19 cellular contexts compared by ENCODE assay signal in the genomic region with DNA sequence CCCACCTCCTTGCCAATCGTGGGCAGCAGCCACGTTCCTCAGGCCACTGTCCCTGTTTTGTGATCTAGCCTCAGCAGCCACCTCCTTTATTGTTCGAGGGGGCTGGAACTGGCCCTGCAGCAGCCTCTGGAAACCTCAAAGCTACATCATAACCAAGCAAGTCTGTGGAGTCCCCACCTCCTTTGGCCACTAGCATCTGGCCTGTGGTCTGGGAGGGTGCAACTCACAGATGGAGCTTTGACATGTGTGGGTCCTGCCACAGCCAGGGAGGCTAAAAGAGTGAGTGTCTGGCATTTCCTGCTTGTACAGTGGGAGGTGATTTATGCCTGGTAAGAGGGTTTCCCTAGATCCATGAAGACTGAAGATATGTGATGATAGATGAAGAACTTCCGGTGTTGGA. TPM values are rescaled to one million over a fixed set of nuclear protein-coding genes. Genes with fewer than 3 reads are reported as not detected.
DNase-seq lines count a peak whose midpoint lies in the region; ATAC-seq and TF ChIP-seq lines count a peak whose summit lies in the region.
"Had no signal": no experiment of that assay in that cellular context is flagged by ENCODE, and none has a peak within 500 bp of the region (broad histone marks: within the 10 kb centered on the region; RNA-seq: fewer than 3 reads in every experiment).

No MANE protein-coding gene starts in this region.

- no peak overlapping the region for H3K4me3 ChIP-seq in fibroblast of lung (replicated peaks in 1 of 4; ENCODE audit: control extremely low read depth in 1 of 4, insufficient read depth in 1 of 4, low read depth in 3 of 4, low read length in 4 of 4)
- no peak overlapping the region for H3K4me3 ChIP-seq in neural progenitor cell
- H3K4me3 ChIP-seq: ascending aorta, gastrocnemius medialis, spleen had no signal

- H3K36me3 Mint-ChIP-seq in neural progenitor cell, result no peaks in the 10 kb centered on the region
- no peaks in the 10 kb centered on the region for H3K36me3 Mint-ChIP-seq in activated CD8-positive, alpha-beta memory T cell treated with anti-CD3 and anti-CD28 coated beads, Interleukin-2, amount 10 ng/mL, durations not matched to agents 7 days and 5 days
- H3K36me3 Mint-ChIP-seq in activated naive CD4-positive, alpha-beta T cell treated with anti-CD3 and anti-CD28 coated beads, Interleukin-2, amount 10 ng/mL, durations not matched to agents 7 days and 5 days, result no peaks in the 10 kb centered on the region
- H3K36me3 Mint-ChIP-seq: CD4-positive, CD25-positive, alpha-beta regulatory T cell had no signal

- H3K27ac ChIP-seq in fibroblast of lung (ENCODE audit: insufficient read depth, low read length) (no peak overlapping the region), neural progenitor cell (no peak overlapping the region)
- H3K27ac ChIP-seq: ascending aorta, gastrocnemius medialis, KMS-11 had no signal

- no peak overlapping the region for H3K27ac Mint-ChIP-seq in neural progenitor cell
- H3K27ac Mint-ChIP-seq in activated CD8-positive, alpha-beta memory T cell treated with anti-CD3 and anti-CD28 coated beads, Interleukin-2, amount 10 ng/mL, durations not matched to agents 7 days and 5 days, result no peak overlapping the region
- no peak overlapping the region for H3K27ac Mint-ChIP-seq in activated naive CD4-positive, alpha-beta T cell treated with anti-CD3 and anti-CD28 coated beads, Interleukin-2, amount 10 ng/mL, durations not matched to agents 7 days and 5 days
- H3K27ac Mint-ChIP-seq: CD4-positive, CD25-positive, alpha-beta regulatory T cell; stimulated activated naive CD8-positive, alpha-beta T cell treated with anti-CD3 and anti-CD28 coated beads, Interleukin-15, Interleukin-2, amounts not matched to agents 100 ng/mL and 50 ng/mL, for 24 hours had no signal

- no peaks in the 10 kb centered on the region for H3K9me3 ChIP-seq in fibroblast of lung (ENCODE audit: control insufficient read depth, insufficient read depth, low read depth, low read length)
- no peaks in the 10 kb centered on the region for H3K9me3 ChIP-seq in neural progenitor cell (ENCODE audit: low read depth)
- H3K9me3 ChIP-seq: gastrocnemius medialis had no signal

- peak; percentile 39 for DNase-seq in ELR (ENCODE audit: low read depth)
- peak; percentile 88 for DNase-seq in NCI-H226
- peak; percentile 73 to 91 for DNase-seq in fibroblast of lung (ENCODE audit: low read depth in 2 of 2)
- DNase-seq in neural progenitor cell (ENCODE audit: low spot score), result no peak
- DNase-seq in stimulated activated CD4-positive, alpha-beta T cell treated with anti-CD3 and anti-CD28 coated beads, Interleukin-4, amount 100 ng/mL, for 24 hours, result no peak
- DNase-seq in activated CD8-positive, alpha-beta memory T cell treated with anti-CD3 and anti-CD28 coated beads, Interleukin-2, amount 10 ng/mL, durations not matched to agents 7 days and 5 days, result no peak
- no peak for DNase-seq in activated naive CD4-positive, alpha-beta T cell treated with anti-CD3 and anti-CD28 coated beads, Interleukin-2, amount 10 ng/mL, durations not matched to agents 7 days and 5 days
- DNase-seq in Right ventricle myocardium inferior (ENCODE audit: missing footprints), result no peak
- DNase-seq: activated effector memory CD4-positive, alpha-beta T cell treated with anti-CD3 and anti-CD28 coated beads, Interleukin-2, amount 50 U/mL, for 16 hours; CD4-positive, CD25-positive, alpha-beta regulatory T cell; DMS79; effector CD8-positive, alpha-beta T cell; gastrocnemius medialis; NCI-H1436 treated with DMSO at 0.1 percent for 48 hours; NCI-H510A; spleen had no signal

- no peak overlapping the region for H2AFZ ChIP-seq in fibroblast of lung (ENCODE audit: low read length)
- H2AFZ ChIP-seq in neural progenitor cell (replicated peaks), result no peak overlapping the region

- peak overlapping the region; percentile 25 for H3K4me3 Mint-ChIP-seq in neural progenitor cell
- no peak overlapping the region for H3K4me3 Mint-ChIP-seq in activated CD8-positive, alpha-beta memory T cell treated with anti-CD3 and anti-CD28 coated beads, Interleukin-2, amount 10 ng/mL, durations not matched to agents 7 days and 5 days
- no peak overlapping the region for H3K4me3 Mint-ChIP-seq in activated naive CD4-positive, alpha-beta T cell treated with anti-CD3 and anti-CD28 coated beads, Interleukin-2, amount 10 ng/mL, durations not matched to agents 7 days and 5 days
- H3K4me3 Mint-ChIP-seq: CD4-positive, CD25-positive, alpha-beta regulatory T cell; stimulated activated naive CD8-positive, alpha-beta T cell treated with anti-CD3 and anti-CD28 coated beads, Interleukin-15, Interleukin-2, amounts not matched to agents 100 ng/mL and 50 ng/mL, for 24 hours had no signal

- peaks cover 16% of the 10 kb centered on the region for H3K27me3 Mint-ChIP-seq in neural progenitor cell (ENCODE audit: insufficient read depth, low read depth)
- H3K27me3 Mint-ChIP-seq in activated CD8-positive, alpha-beta memory T cell treated with anti-CD3 and anti-CD28 coated beads, Interleukin-2, amount 10 ng/mL, durations not matched to agents 7 days and 5 days, result peaks cover 28% of the 10 kb centered on the region
- peaks cover 45% of the 10 kb centered on the region for H3K27me3 Mint-ChIP-seq in activated naive CD4-positive, alpha-beta T cell treated with anti-CD3 and anti-CD28 coated beads, Interleukin-2, amount 10 ng/mL, durations not matched to agents 7 days and 5 days

- H3K27me3 ChIP-seq in fibroblast of lung (ENCODE audit: control insufficient read depth, insufficient read depth, low read length) (peaks cover 4% of the 10 kb centered on the region), neural progenitor cell (peaks cover 12% of the 10 kb centered on the region)
- H3K27me3 ChIP-seq: ascending aorta had no signal

- H3K36me3 ChIP-seq in fibroblast of lung (ENCODE audit: control insufficient read depth, insufficient read depth, low read length), result no peaks in the 10 kb centered on the region
- no peaks in the 10 kb centered on the region for H3K36me3 ChIP-seq in neural progenitor cell
- H3K36me3 ChIP-seq: ascending aorta, gastrocnemius medialis, spleen had no signal

- H3K9ac ChIP-seq in fibroblast of lung (ENCODE audit: insufficient read depth, low read length) (no peak overlapping the region), neural progenitor cell (no peak overlapping the region)
- H3K9ac ChIP-seq: KMS-11 had no signal

- peaks cover 5% of the 10 kb centered on the region for H3K9me3 Mint-ChIP-seq in neural progenitor cell
- H3K9me3 Mint-ChIP-seq in activated CD8-positive, alpha-beta memory T cell treated with anti-CD3 and anti-CD28 coated beads, Interleukin-2, amount 10 ng/mL, durations not matched to agents 7 days and 5 days (ENCODE audit: low read depth), result peaks cover 2% of the 10 kb centered on the region
- peaks cover 6% of the 10 kb centered on the region for H3K9me3 Mint-ChIP-seq in activated naive CD4-positive, alpha-beta T cell treated with anti-CD3 and anti-CD28 coated beads, Interleukin-2, amount 10 ng/mL, durations not matched to agents 7 days and 5 days
- H3K9me3 Mint-ChIP-seq: stimulated activated naive CD8-positive, alpha-beta T cell treated with anti-CD3 and anti-CD28 coated beads, Interleukin-15, Interleukin-2, amounts not matched to agents 100 ng/mL and 50 ng/mL, for 24 hours had no signal

- peaks cover 6% of the 10 kb centered on the region for H3K4me1 Mint-ChIP-seq in neural progenitor cell
- peaks cover 16% of the 10 kb centered on the region for H3K4me1 Mint-ChIP-seq in activated CD8-positive, alpha-beta memory T cell treated with anti-CD3 and anti-CD28 coated beads, Interleukin-2, amount 10 ng/mL, durations not matched to agents 7 days and 5 days
- H3K4me1 Mint-ChIP-seq in activated naive CD4-positive, alpha-beta T cell treated with anti-CD3 and anti-CD28 coated beads, Interleukin-2, amount 10 ng/mL, durations not matched to agents 7 days and 5 days, result peaks cover 13% of the 10 kb centered on the region

- H3K79me2 ChIP-seq in fibroblast of lung (ENCODE audit: control insufficient read depth, insufficient read depth, low read length) (no peaks in the 10 kb centered on the region), neural progenitor cell (ENCODE audit: low read depth) (no peaks in the 10 kb centered on the region)

- peaks cover 6% of the 10 kb centered on the region for H3F3A ChIP-seq in neural progenitor cell (ENCODE audit: low read depth)

- CTCF ChIA-PET in activated CD8-positive, alpha-beta memory T cell treated with anti-CD3 and anti-CD28 coated beads, Interleukin-2, amount 10 ng/mL, durations not matched to agents 7 days and 5 days (lab: Charles Lee), result interaction anchor here (1.1 to 3.9 kb wide), 6 partner anchors 32 to 139 kb away, joined by 3 to 42 read pairs (median 4); partner anchors contain the start of gene NUB1
- CTCF ChIA-PET in activated naive CD4-positive, alpha-beta T cell treated with anti-CD3 and anti-CD28 coated beads, Interleukin-2, amount 10 ng/mL, durations not matched to agents 7 days and 5 days (lab: Charles Lee), result interaction anchor here (1.3 to 3.8 kb wide), 2 partner anchors 43 to 62 kb away, joined by 3 to 34 read pairs; no protein-coding TSS in a partner anchor

- no peaks in the 10 kb centered on the region for H4K20me1 ChIP-seq in fibroblast of lung (ENCODE audit: control insufficient read depth, extremely low read depth, insufficient read depth, low read length)
- no peaks in the 10 kb centered on the region for H4K20me1 ChIP-seq in neural progenitor cell (ENCODE audit: low read depth)

- intact Hi-C loops in Right ventricle myocardium inferior (cut with DNase I), result no loop called here

- H3K4me2 ChIP-seq in fibroblast of lung (ENCODE audit: extremely low read depth, insufficient read depth, low read length), result no peak overlapping the region
- H3K4me2 ChIP-seq in neural progenitor cell, result no peak overlapping the region
- H3K4me2 ChIP-seq: KMS-11 had no signal

- peaks cover 17% of the 10 kb centered on the region for H3K4me1 ChIP-seq in fibroblast of lung (ENCODE audit: control insufficient read depth, extremely low read depth, insufficient read depth, low read length)
- peaks cover 3% of the 10 kb centered on the region for H3K4me1 ChIP-seq in neural progenitor cell

- TF ChIP-seq CTCF in fibroblast of lung (conservative IDR thresholded peaks at IDR 0.05 in 1 of 2, IDR thresholded peaks at IDR 0.05 in 1 of 2; ENCODE audit: low read depth in 1 of 2, low read length in 2 of 2) (no peak), neural progenitor cell (IDR thresholded peaks at IDR 0.05) (no peak)

- no peak for ATAC-seq in activated CD8-positive, alpha-beta memory T cell treated with anti-CD3 and anti-CD28 coated beads, Interleukin-2, amount 10 ng/mL, durations not matched to agents 7 days and 5 days
- no peak for ATAC-seq in Right ventricle myocardium inferior
- ATAC-seq: gastrocnemius medialis had no signal

RNA-seq across cellular contexts. Expression of gene NUB1, which starts 32.3 kb away (rescaled TPM):
- total RNA-seq in fibroblast of lung, result 42.9 and 44.4 TPM in 2 replicates
- polyA plus RNA-seq in fibroblast of lung, result 59.4 and 77.7 TPM in 2 replicates
- 43.6 and 54.4 TPM in 2 replicates for polyA plus RNA-seq in fibroblast of lung (2012)
- 21.0 and 25.3 TPM in 2 replicates for polyA minus RNA-seq in fibroblast of lung (ENCODE audit: low replicate concordance)
- 56.3 and 61.7 TPM in 2 replicates for total RNA-seq in neural progenitor cell (ENCODE audit: low replicate concordance)
- 10 to 100 TPM; 71.3 to 73.3 TPM for total RNA-seq in activated CD8-positive, alpha-beta memory T cell treated with anti-CD3 and anti-CD28 coated beads, Interleukin-2, amount 10 ng/mL, durations not matched to agents 7 days and 5 days
- 31.3 TPM for total RNA-seq in Right ventricle myocardium inferior

Comparison
In these comparisons a context has a peak if more than half of its experiments do, and no peak if none do; other contexts are left out.
1. DNase-seq: peak in ELR (single experiment), NCI-H226 (single experiment) and fibroblast of lung (2 of 2); none in neural progenitor cell (single experiment), stimulated activated CD4-positive, alpha-beta T cell treated with anti-CD3 and anti-CD28 coated beads, Interleukin-4, amount 100 ng/mL, for 24 hours (single experiment), activated CD8-positive, alpha-beta memory T cell treated with anti-CD3 and anti-CD28 coated beads, Interleukin-2, amount 10 ng/mL, durations not matched to agents 7 days and 5 days (single experiment), activated naive CD4-positive, alpha-beta T cell treated with anti-CD3 and anti-CD28 coated beads, Interleukin-2, amount 10 ng/mL, durations not matched to agents 7 days and 5 days (single experiment) and Right ventricle myocardium inferior (single experiment).